28 cellular contexts compared by ENCODE assay signal in the genomic region with DNA sequence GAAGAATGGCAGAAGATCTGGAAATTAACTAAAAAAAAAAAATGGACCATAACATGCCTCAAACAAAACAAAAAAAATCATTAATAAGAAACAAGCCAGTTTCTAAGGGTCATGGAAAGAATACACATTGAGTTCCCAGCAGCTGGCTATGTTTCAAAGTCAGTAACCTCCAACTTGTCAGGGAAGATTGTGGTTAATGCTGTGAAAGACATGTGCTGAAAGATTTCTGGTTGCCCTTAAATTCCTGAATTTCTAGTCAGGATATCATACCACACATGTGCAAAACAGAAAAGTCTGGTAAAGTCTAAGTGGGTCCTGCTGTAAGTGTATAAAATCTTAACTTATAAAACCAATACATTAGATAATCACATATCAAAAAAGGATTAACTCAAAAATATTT. TPM values are rescaled to one million over a fixed set of nuclear protein-coding genes. Genes with fewer than 3 reads are reported as not detected.
A peak's percentile ranks its signal among the peaks of the same experiment; 100 is the strongest.
DNase-seq lines count a peak whose midpoint lies in the region; ATAC-seq, FAIRE-seq and TF ChIP-seq lines count a peak whose summit lies in the region.
"Had no signal": no experiment of that assay in that cellular context is flagged by ENCODE, and none has a peak within 500 bp of the region (broad histone marks: within the 10 kb centered on the region; RNA-seq: fewer than 3 reads in every experiment).

No MANE protein-coding gene starts in this region.

- POLR2A ChIA-PET in BJ (lab: Charles Lee) = no interaction called here

- intact Hi-C loops in Right ventricle myocardium superior (cut with DNase I) = no loop called here

- no peak overlapping the region for H3K27ac Mint-ChIP-seq in HFFc6
- H3K27ac Mint-ChIP-seq: activated CD4-positive, alpha-beta T cell treated with anti-CD3 and anti-CD28 coated beads for 36 hours; activated T-helper 2 cell treated with anti-CD3 and anti-CD28 coated beads, Interferon-gamma antibody, Interleukin-2, Interleukin-4, amounts not matched to agents 10 μg/mL and 5 μg/mL and 100 μg/mL, durations not matched to agents 14 hours and 24 hours and 36 hours; CD4-positive, alpha-beta memory T cell; naive B cell; stimulated activated effector memory CD8-positive, alpha-beta T cell treated with anti-CD3 and anti-CD28 coated beads, Interleukin-12 subunit alpha, Interleukin-12 subunit beta, amount 100 ng/mL, for 72 hours had no signal

- CTCF ChIA-PET in BJ (lab: Yijun Ruan, JAX) = interaction anchor here (0.7 to 13.1 kb wide), 5 partner anchors 200 to 481 kb away, joined by 4 to 236 read pairs (median 4); no protein-coding TSS in a partner anchor

- H3K27me3 Mint-ChIP-seq in HFFc6 (ENCODE audit: insufficient read depth) = peaks cover 8% of the 10 kb centered on the region

- no peak for ATAC-seq in Right ventricle myocardium superior (ENCODE audit: poor library complexity)
- ATAC-seq: activated CD4-positive, alpha-beta T cell treated with anti-CD3 and anti-CD28 coated beads for 36 hours; esophagus mucosa; stimulated activated effector memory CD8-positive, alpha-beta T cell treated with anti-CD3 and anti-CD28 coated beads, Interleukin-12 subunit alpha, Interleukin-12 subunit beta, amount 100 ng/mL, for 72 hours had no signal

- DNase-seq in BJ (ENCODE audit: low read depth) (peak; percentile 36), HFFc6 (peak; percentile 8), astrocyte of the spinal cord (ENCODE audit: low read depth, low spot score) (peak; percentile 38), foreskin melanocyte (peak; percentile 32), H54 (ENCODE audit: insufficient read length, low spot score) (no peak), NCI-H2081 treated with DMSO at 0.1 percent for 48 hours (lab: John Stamatoyannopoulos, UW) (no peak), Right ventricle myocardium superior (no peak), frontal cortex (ENCODE audit: low spot score in 2 of 2) (no peak)
- DNase-seq: activated CD4-positive, alpha-beta T cell treated with anti-CD3 and anti-CD28 coated beads for 36 hours; CD4-positive, alpha-beta memory T cell; DMS79; effector CD4-positive, alpha-beta T cell; islet precursor cell; MM.1S; naive B cell; NCI-H187; NCI-H446 treated with DMSO at 0.1 percent for 48 hours; testis had no signal

- H3K4me3 ChIP-seq in BJ (ENCODE audit: low read depth, low read length) (no peak overlapping the region), astrocyte of the spinal cord (ENCODE audit: low read depth, low read length) (no peak overlapping the region)
- H3K4me3 ChIP-seq: hepatocyte, right atrium auricular region, testis had no signal

- H3K27me3 ChIP-seq in BJ (ENCODE audit: control insufficient read depth, insufficient read depth, low read length) = peaks cover 10% of the 10 kb centered on the region
- H3K27me3 ChIP-seq: right atrium auricular region, testis had no signal

- no peak for TF ChIP-seq POLR2A in H54 (IDR thresholded peaks at IDR 0.05; ENCODE audit: low read depth, low read length)

- H3K36me3 ChIP-seq in BJ (ENCODE audit: control insufficient read depth, insufficient read depth, low read length) = no peaks in the 10 kb centered on the region
- H3K36me3 ChIP-seq: right atrium auricular region had no signal

- no peaks in the 10 kb centered on the region for H3K36me3 Mint-ChIP-seq in HFFc6 (ENCODE audit: low read depth)
- H3K36me3 Mint-ChIP-seq: CD4-positive, alpha-beta memory T cell; naive B cell had no signal

- TF ChIP-seq CTCF in BJ (IDR thresholded peaks at IDR 0.05; ENCODE audit: insufficient read depth, low read depth, low read length) (no peak), HFFc6 (IDR thresholded peaks at IDR 0.05) (no peak), astrocyte of the spinal cord (IDR thresholded peaks at IDR 0.05; ENCODE audit: low read depth, low read length) (no peak)

- H3K4me1 Mint-ChIP-seq in HFFc6 (ENCODE audit: low read depth) = peaks cover 30% of the 10 kb centered on the region

- no peaks in the 10 kb centered on the region for H3K9me3 Mint-ChIP-seq in HFFc6
- H3K9me3 Mint-ChIP-seq: activated T-helper 2 cell treated with anti-CD3 and anti-CD28 coated beads, Interferon-gamma antibody, Interleukin-2, Interleukin-4, amounts not matched to agents 10 μg/mL and 5 μg/mL and 100 μg/mL, durations not matched to agents 14 hours and 24 hours and 36 hours; CD4-positive, alpha-beta memory T cell; central memory CD8-positive, alpha-beta T cell; stimulated activated effector memory CD8-positive, alpha-beta T cell treated with anti-CD3 and anti-CD28 coated beads, Interleukin-12 subunit alpha, Interleukin-12 subunit beta, amount 100 ng/mL, for 72 hours had no signal

- in situ Hi-C loops in astrocyte of the spinal cord (cut with HindIII; ENCODE audit: low sequenced_read_pairs) = no loop called here

- FAIRE-seq in H54 (lab: Jason Lieb, UNC) (no peak), frontal cortex (lab: Jason Lieb, UNC) (no peak)

- no peak overlapping the region for H3K4me3 Mint-ChIP-seq in HFFc6
- H3K4me3 Mint-ChIP-seq: activated CD4-positive, alpha-beta T cell treated with anti-CD3 and anti-CD28 coated beads for 36 hours; CD4-positive, alpha-beta memory T cell; central memory CD8-positive, alpha-beta T cell; naive B cell; stimulated activated effector memory CD8-positive, alpha-beta T cell treated with anti-CD3 and anti-CD28 coated beads, Interleukin-12 subunit alpha, Interleukin-12 subunit beta, amount 100 ng/mL, for 72 hours had no signal

RNA-seq across cellular contexts. Expression of a gene that starts 35.5 kb away (rescaled TPM):
- 220 and 261 TPM in 2 replicates for polyA plus RNA-seq in BJ (2011; rRNA removed)
- 63.2 and 105 TPM in 2 replicates for polyA minus RNA-seq in BJ (2011; rRNA and poly(A)+ RNA removed)
- 100 to 1,000 TPM; 183 to 203 (median 196) TPM for total RNA-seq in HFFc6 (2021; fragmentation: NEBNext Ultra II Directional; extraction: Animal tissue kit (Norgen Biotek cat#: 25700))
- total RNA-seq in Right ventricle myocardium superior (601 TPM), frontal cortex (162 TPM)

RNA-seq across cellular contexts. Expression of a gene that starts 51.8 kb away (rescaled TPM):
- polyA plus RNA-seq in BJ (2011; rRNA removed) = not detected in 2 replicates
- polyA minus RNA-seq in BJ (2011; rRNA and poly(A)+ RNA removed) = not detected in 2 replicates
- not detected for total RNA-seq in HFFc6 (2021; fragmentation: NEBNext Ultra II Directional; extraction: Animal tissue kit (Norgen Biotek cat#: 25700))
- total RNA-seq in Right ventricle myocardium superior (0.38 TPM), frontal cortex (not detected)
- total RNA-seq: activated CD4-positive, alpha-beta T cell treated with anti-CD3 and anti-CD28 coated beads for 36 hours; activated T-helper 2 cell treated with anti-CD3 and anti-CD28 coated beads, Interferon-gamma antibody, Interleukin-2, Interleukin-4, amounts not matched to agents 10 μg/mL and 5 μg/mL and 100 μg/mL, durations not matched to agents 14 hours and 24 hours and 36 hours; CD4-positive, alpha-beta memory T cell; esophagus mucosa; H4; hepatocyte; lung microvascular endothelial cell; omental fat pad; right atrium auricular region had no signal
- polyA plus RNA-seq: adipose tissue; CD4-positive, alpha-beta memory T cell; hepatocyte had no signal

Comparison
In these comparisons a context has a peak if more than half of its experiments do, and no peak if none do; other contexts are left out.
1. DNase-seq: peak in BJ (single experiment), HFFc6 (single experiment), astrocyte of the spinal cord (single experiment) and foreskin melanocyte (single experiment); none in H54 (single experiment), NCI-H2081 treated with DMSO at 0.1 percent for 48 hours (single experiment), Right ventricle myocardium superior (single experiment) and frontal cortex (0 of 2).